In the genomic region with DNA sequence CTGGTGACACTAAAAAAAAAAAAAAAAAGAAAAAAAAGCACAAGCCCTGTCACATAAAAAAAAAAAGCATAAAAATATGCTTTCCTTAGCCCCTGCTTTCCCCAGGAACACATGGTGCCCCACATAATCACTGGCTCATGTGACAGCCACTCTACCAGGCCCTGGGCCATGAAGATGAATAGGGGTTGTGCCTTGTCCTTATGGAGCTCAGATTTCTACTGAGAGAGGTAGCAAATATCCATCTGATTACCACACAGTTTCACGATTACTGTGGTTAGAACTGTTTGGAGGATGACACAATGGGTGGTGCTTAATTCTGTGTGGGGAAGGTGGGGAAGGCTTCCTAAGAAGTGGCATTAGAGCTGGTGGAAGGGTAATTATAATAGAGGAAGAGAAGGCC, we compare ENCODE assay signal across 16 cellular contexts. TPM values are rescaled to one million over a fixed set of nuclear protein-coding genes. Genes with fewer than 3 reads are reported as not detected.
DNase-seq lines count a peak whose midpoint lies in the region; ATAC-seq and TF ChIP-seq lines count a peak whose summit lies in the region.
"Had no signal": no experiment of that assay in that cellular context is flagged by ENCODE, and none has a peak within 500 bp of the region (broad histone marks: within the 10 kb centered on the region; RNA-seq: fewer than 3 reads in every experiment).

No MANE protein-coding gene starts in this region.

- H3K79me2 ChIP-seq in PC-9 (ENCODE audit: low read depth), result no peaks in the 10 kb centered on the region

- peak overlapping the region; percentile 84 for H3K27ac ChIP-seq in PC-9
- H3K27ac ChIP-seq: KMS-11, uterus had no signal

- POLR2A ChIA-PET in PC-9 (lab: Charles Lee; ENCODE audit: unreplicated experiment), result no interaction called here

- H3K27me3 Mint-ChIP-seq in stimulated activated naive CD8-positive, alpha-beta T cell treated with anti-CD3 and anti-CD28 coated beads, Interleukin-15, amount 100 ng/mL, for 72 hours, result peaks cover 43% of the 10 kb centered on the region

- no peaks in the 10 kb centered on the region for H3K9me2 ChIP-seq in PC-9 (ENCODE audit: insufficient read depth)

- no peaks in the 10 kb centered on the region for H3K9me3 Mint-ChIP-seq in stimulated activated naive CD8-positive, alpha-beta T cell treated with anti-CD3 and anti-CD28 coated beads, Interleukin-15, amount 100 ng/mL, for 72 hours
- H3K9me3 Mint-ChIP-seq: memory B cell had no signal

- H3F3A ChIP-seq in PC-9 (ENCODE audit: insufficient read depth, low read depth), result peaks cover 19% of the 10 kb centered on the region

- intact Hi-C loops in PC-9 (cut with micrococcal nuclease; ENCODE audit: unreplicated experiment), result no loop called here

- H4K20me1 ChIP-seq in PC-9 (ENCODE audit: insufficient read depth), result no peaks in the 10 kb centered on the region

- H3K4me1 Mint-ChIP-seq in stimulated activated naive CD8-positive, alpha-beta T cell treated with anti-CD3 and anti-CD28 coated beads, Interleukin-15, amount 100 ng/mL, for 72 hours, result no peaks in the 10 kb centered on the region
- H3K4me1 Mint-ChIP-seq: memory B cell had no signal

- H3K4me3 Mint-ChIP-seq in stimulated activated naive CD8-positive, alpha-beta T cell treated with anti-CD3 and anti-CD28 coated beads, Interleukin-15, amount 100 ng/mL, for 72 hours, result no peak overlapping the region
- H3K4me3 Mint-ChIP-seq: memory B cell had no signal

- no peaks in the 10 kb centered on the region for H3K36me3 ChIP-seq in PC-9 (ENCODE audit: low read depth)
- H3K36me3 ChIP-seq: uterus had no signal

- TF ChIP-seq CTCF in PC-9 (conservative IDR thresholded peaks at IDR 0.05), result no peak
- TF ChIP-seq CTCF in fibroblast of villous mesenchyme (IDR thresholded peaks at IDR 0.05; ENCODE audit: insufficient read depth, low read depth, low read length), result no peak

- no peak overlapping the region for H3K4me3 ChIP-seq in PC-9
- H3K4me3 ChIP-seq in fibroblast of villous mesenchyme (ENCODE audit: low read depth, low read length), result no peak overlapping the region
- H3K4me3 ChIP-seq: uterus had no signal

- no TSS peak for BruUV-seq in PC-9 (replicated peaks; lab: Mats Ljungman, UMichigan)

- no peak overlapping the region for H3K27ac Mint-ChIP-seq in stimulated activated naive CD8-positive, alpha-beta T cell treated with anti-CD3 and anti-CD28 coated beads, Interleukin-15, amount 100 ng/mL, for 72 hours
- H3K27ac Mint-ChIP-seq: memory B cell had no signal

- no peaks in the 10 kb centered on the region for H3K9me3 ChIP-seq in PC-9 (ENCODE audit: insufficient read depth, low read depth)
- H3K9me3 ChIP-seq: uterus had no signal

- in situ Hi-C loops in ACHN (cut with HindIII; ENCODE audit: low pct_ligation_motif_present, low pct_unique_long_range_greater_than_20kb, low sequenced_read_pairs), result no loop called here

- H3K4me2 ChIP-seq in PC-9, result 0 out of 2 replicates have a peak overlapping the region, but pooled peaks have one; percentile 10
- H3K4me2 ChIP-seq: KMS-11 had no signal

- H3K4me1 ChIP-seq in PC-9 (replicated peaks; ENCODE audit: insufficient read depth), result peaks cover 36% of the 10 kb centered on the region
- H3K4me1 ChIP-seq: uterus had no signal

- peak; percentile 28 for ATAC-seq in stimulated activated naive CD8-positive, alpha-beta T cell treated with anti-CD3 and anti-CD28 coated beads, Interleukin-15, amount 100 ng/mL, for 72 hours
- ATAC-seq in stimulated activated naive CD8-positive, alpha-beta T cell treated with anti-CD3 and anti-CD28 coated beads, Interleukin-15, Interleukin-2, amounts not matched to agents 100 U/mL and 50 U/mL, for 24 hours, result no peak
- ATAC-seq in GM21737 (IDR thresholded peaks at IDR 0.05; ENCODE audit: unreplicated experiment), result no peak
- ATAC-seq: sciatic nerve had no signal

- no peak for DNase-seq in stimulated activated naive CD8-positive, alpha-beta T cell treated with anti-CD3 and anti-CD28 coated beads, Interleukin-15, amount 100 ng/mL, for 72 hours
- no peak for DNase-seq in stimulated activated naive CD8-positive, alpha-beta T cell treated with anti-CD3 and anti-CD28 coated beads, Interleukin-15, Interleukin-2, amounts not matched to agents 100 U/mL and 50 U/mL, for 24 hours
- DNase-seq in PC-9 (peak in 1 of 2 experiments; percentile 67), fibroblast of villous mesenchyme (ENCODE audit: low read depth) (peak; percentile 48), NCI-H510A treated with DMSO at 0.1 percent for 48 hours (lab: John Stamatoyannopoulos, UW) (no peak), ACHN (no peak), glomerular visceral epithelial cell (ENCODE audit: extremely low spot score) (no peak)
- DNase-seq: dermis blood vessel endothelial cell; H7; stimulated activated CD4-positive, alpha-beta T cell treated with anti-CD3 and anti-CD28 coated beads, Interleukin-4, amount 100 ng/mL, for 4 hours; uterus had no signal

- H3K27me3 ChIP-seq in PC-9 (ENCODE audit: insufficient read depth, low read depth), result no peaks in the 10 kb centered on the region
- H3K27me3 ChIP-seq: uterus had no signal

- H2AFZ ChIP-seq in PC-9, result no peak overlapping the region

- CTCF ChIA-PET in PC-9 (lab: Charles Lee), result no interaction called here

RNA-seq across cellular contexts. Expression of gene RAET1E, which starts 9.3 kb away (rescaled TPM):
- total RNA-seq in PC-9 (2021) (0.20 TPM in 1 of 2 replicates, not detected in the other), fibroblast of villous mesenchyme (under 0.01 TPM in 1 of 2 replicates, not detected in the other)
- total RNA-seq: dermis blood vessel endothelial cell, H7, SK-MEL-5 had no signal

RNA-seq across cellular contexts. Expression of gene LRP11, which starts 24.5 kb away (rescaled TPM):
- total RNA-seq in PC-9 (2021), result 33.8 and 38.6 TPM in 2 replicates
- total RNA-seq in fibroblast of villous mesenchyme, result 97.2 and 97.6 TPM in 2 replicates

RNA-seq across cellular contexts. Expression of gene RAET1G, which starts 34.3 kb away (rescaled TPM):
- 0.88 TPM in 1 of 2 replicates, not detected in the other for total RNA-seq in PC-9 (2021)
- total RNA-seq in fibroblast of villous mesenchyme, result 1.3 TPM in 2 replicates
- total RNA-seq: dermis blood vessel endothelial cell, H7, SK-MEL-5 had no signal

RNA-seq across cellular contexts. Expression of gene ULBP2, which starts 53.2 kb away (rescaled TPM):
- total RNA-seq in PC-9 (2021) (2.9 and 4.4 TPM in 2 replicates), fibroblast of villous mesenchyme (4.5 and 6.9 TPM in 2 replicates)
- total RNA-seq: H7 had no signal
